In genomic region chrX:44234116-44234515, GRCh38 we compare ENCODE assay signal across 18 cellular contexts.
A peak's percentile ranks its signal among the peaks of the same experiment; 100 is the strongest.
DNase-seq lines count a peak whose midpoint lies in the region; ATAC-seq, FAIRE-seq and TF ChIP-seq lines count a peak whose summit lies in the region.
"Had no signal": no experiment of that assay in that cellular context is flagged by ENCODE, and none has a peak within 500 bp of the region (broad histone marks: within the 10 kb centered on the region; RNA-seq: fewer than 3 reads in every experiment).

No MANE protein-coding gene starts in this region.

- H3K36me3 Mint-ChIP-seq in brain: no peaks in the 10 kb centered on the region
- H3K36me3 Mint-ChIP-seq in type B pancreatic cell: no peaks in the 10 kb centered on the region

- TF ChIP-seq CTCF in RWPE1 (conservative IDR thresholded peaks at IDR 0.05; ENCODE audit: low read depth): no peak
- no peak for TF ChIP-seq CTCF in brain (conservative IDR thresholded peaks at IDR 0.05)
- TF ChIP-seq CTCF in pancreas (IDR thresholded peaks at IDR 0.05): no peak
- TF ChIP-seq CTCF in type B pancreatic cell (conservative IDR thresholded peaks at IDR 0.05): no peak

- H3K4me1 ChIP-seq in pancreas (peaks cover 0 to 13% (median 6%) of the 10 kb centered on the region in 3 donors), right cardiac atrium (ENCODE audit: control insufficient read depth, insufficient read depth, low read length) (no peaks in the 10 kb centered on the region)

- DNase-seq in RWPE1 (ENCODE audit: low spot score): peak; percentile 2
- no peak for DNase-seq in pancreas
- no peak for DNase-seq in type B pancreatic cell (ENCODE audit: extremely low spot score, unreplicated experiment)
- no peak for DNase-seq in right cardiac atrium
- DNase-seq: Calu3; CD8-positive, alpha-beta T cell; DMS79 treated with DMSO at 0.1 percent for 48 hours; GF-D8; GM23248; IMR-90 had no signal

- H3K4me3 Mint-ChIP-seq in brain: no peak overlapping the region
- no peak overlapping the region for H3K4me3 Mint-ChIP-seq in type B pancreatic cell
- H3K4me3 Mint-ChIP-seq: B cell; CD8-positive, alpha-beta T cell had no signal

- CTCF ChIA-PET in RWPE1 (lab: Yijun Ruan, JAX): interaction anchor here (0.7 kb wide), 1 partner anchor 516 kb away, joined by 4 read pairs; no protein-coding TSS in a partner anchor

- H3K27me3 ChIP-seq in pancreas: peaks cover 0 to 2% (median 0%) of the 10 kb centered on the region in 4 donors
- H3K27me3 ChIP-seq in right cardiac atrium (ENCODE audit: control insufficient read depth, insufficient read depth): no peaks in the 10 kb centered on the region
- H3K27me3 ChIP-seq: BLaER1 treated with 17β-estradiol and CSF1 and Interleukin-3, amounts not matched to agents 10 nM and 100 nM had no signal

- H3K27ac ChIP-seq in RWPE1: no peak overlapping the region
- peak overlapping the region in 3 of 4 donors; percentile 13 to 32 (median 14) for H3K27ac ChIP-seq in pancreas
- no peak overlapping the region for H3K27ac ChIP-seq in right cardiac atrium (ENCODE audit: low read length)
- H3K27ac ChIP-seq: BLaER1 treated with 17β-estradiol and CSF1 and Interleukin-3, amounts not matched to agents 10 nM and 100 nM; GM23248; HL-60 had no signal

- H3K4me1 Mint-ChIP-seq in brain: no peaks in the 10 kb centered on the region
- H3K4me1 Mint-ChIP-seq in type B pancreatic cell (ENCODE audit: unreplicated experiment): no peaks in the 10 kb centered on the region

- POLR2A ChIA-PET in RWPE1 (lab: Yijun Ruan, JAX; ENCODE audit: low non-redundant PET): no interaction called here

- H3K4me3 ChIP-seq in pancreas: no peak overlapping the region
- no peak overlapping the region for H3K4me3 ChIP-seq in right cardiac atrium (ENCODE audit: low read length)
- H3K4me3 ChIP-seq: BLaER1 treated with 17β-estradiol and CSF1 and Interleukin-3, amounts not matched to agents 10 nM and 100 nM; GM23248; HAP-1 had no signal

- H3K36me3 ChIP-seq in pancreas: no peaks in the 10 kb centered on the region
- H3K36me3 ChIP-seq: HAP-1 had no signal

- peaks cover 0 to 2% (median 0%) of the 10 kb centered on the region in 5 experiments for H3K9me3 Mint-ChIP-seq in brain
- no peaks in the 10 kb centered on the region for H3K9me3 Mint-ChIP-seq in type B pancreatic cell
- H3K9me3 Mint-ChIP-seq: CD8-positive, alpha-beta T cell had no signal

- intact Hi-C loops in pancreas (cut with DNase I) (no loop called here), right cardiac atrium (cut with DNase I) (no loop called here)

- H3K27ac Mint-ChIP-seq in brain: peak overlapping the region in 4 of 5 experiments; percentile 19 to 59 (median 46)
- no peak overlapping the region for H3K27ac Mint-ChIP-seq in type B pancreatic cell
- H3K27ac Mint-ChIP-seq: B cell; CD8-positive, alpha-beta T cell had no signal

- H3K27me3 Mint-ChIP-seq in brain: no peaks in the 10 kb centered on the region
- no peaks in the 10 kb centered on the region for H3K27me3 Mint-ChIP-seq in type B pancreatic cell

- ATAC-seq in esophagus mucosa: peak; percentile 90
- peak in 1 of 4 donors; percentile 11 for ATAC-seq in pancreas
- ATAC-seq in HG03280 (IDR thresholded peaks at IDR 0.05; ENCODE audit: unreplicated experiment): no peak
- no peak for ATAC-seq in right cardiac atrium
- ATAC-seq: CD8-positive, alpha-beta T cell had no signal

- H3K9me3 ChIP-seq in pancreas: no peaks in the 10 kb centered on the region
- no peaks in the 10 kb centered on the region for H3K9me3 ChIP-seq in right cardiac atrium (ENCODE audit: control insufficient read depth, low read length)
- H3K9me3 ChIP-seq: BLaER1 treated with 17β-estradiol and CSF1 and Interleukin-3, amounts not matched to agents 10 nM and 100 nM; HAP-1 had no signal

- FAIRE-seq in pancreas (lab: Jason Lieb, UNC): no peak
- FAIRE-seq: HTR-8/SVneo had no signal

Comparison
In these comparisons a context has a peak if more than half of its experiments do, and no peak if none do; other contexts are left out.
1. H3K27ac ChIP-seq: peak in pancreas (3 of 4); none in RWPE1 (single experiment) and right cardiac atrium (single experiment).